Comparison of ENCODE assay signal across 26 cellular contexts in the genomic region with DNA sequence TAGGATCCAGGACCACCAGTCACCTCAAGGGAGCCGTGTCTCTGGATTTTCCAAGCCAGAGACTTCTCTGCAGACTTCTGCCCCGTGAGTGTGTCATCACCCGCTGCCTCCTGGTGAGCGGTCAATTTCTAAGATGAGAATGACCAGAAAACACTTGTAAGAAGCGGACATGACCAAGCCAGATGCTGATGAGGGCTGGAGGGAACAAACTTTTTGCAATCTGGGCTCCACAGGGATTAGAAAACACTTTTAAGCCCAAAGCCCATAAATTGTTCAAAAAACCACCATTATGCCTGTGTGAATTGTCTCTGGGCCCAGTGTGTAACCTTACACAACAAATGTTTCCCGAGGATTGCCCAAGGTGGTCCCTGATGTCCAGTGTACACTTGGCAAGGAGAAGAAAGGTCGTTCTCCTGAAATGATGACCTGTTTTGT. TPM values are rescaled to one million over a fixed set of nuclear protein-coding genes. Genes with fewer than 3 reads are reported as not detected.
DNase-seq lines count a peak whose midpoint lies in the region; ATAC-seq and TF ChIP-seq lines count a peak whose summit lies in the region.
"Had no signal": no experiment of that assay in that cellular context is flagged by ENCODE, and none has a peak within 500 bp of the region (broad histone marks: within the 10 kb centered on the region; RNA-seq: fewer than 3 reads in every experiment).

No MANE protein-coding gene starts in this region.

- H3K4me1 ChIP-seq in body of pancreas (peaks cover 8% of the 10 kb centered on the region), left ventricle myocardium inferior (peaks cover 26% of the 10 kb centered on the region)
- H3K4me1 ChIP-seq: parathyroid adenoma had no signal

- H3K9me3 ChIP-seq in body of pancreas (no peaks in the 10 kb centered on the region), left ventricle myocardium inferior (replicated peaks) (no peaks in the 10 kb centered on the region)
- H3K9me3 ChIP-seq: lower lobe of right lung, mucosa of descending colon had no signal

- 71 to 85% methylated on average over 6 to 7 of the region's 7 CpGs for WGBS in body of pancreas, 2 donors

- intact Hi-C loops in body of pancreas (cut with DNase I) = loop anchor here (5.0 kb wide), 1 partner anchor 211 kb away; no protein-coding TSS in a partner anchor
- intact Hi-C loops in left ventricle myocardium inferior (cut with micrococcal nuclease) = no loop called here

- ATAC-seq in body of pancreas = peak; percentile 24
- ATAC-seq: activated CD4-positive, alpha-beta T cell treated with anti-CD3 and anti-CD28 coated beads for 36 hours; K562; lower lobe of right lung; mucosa of descending colon had no signal

- TF ChIP-seq CTCF in body of pancreas (IDR thresholded peaks at IDR 0.05) = no peak
- no peak for TF ChIP-seq CTCF in left ventricle myocardium inferior (IDR thresholded peaks at IDR 0.05; ENCODE audit: borderline replicate concordance)

- no peak overlapping the region for H3K27ac ChIP-seq in body of pancreas
- H3K27ac ChIP-seq in left ventricle myocardium inferior (replicated peaks) = peak overlapping the region; percentile 81
- H3K27ac ChIP-seq: C4-2B, epithelial cell of prostate, lower lobe of right lung, parathyroid adenoma had no signal

- H3K4me3 ChIP-seq in body of pancreas = no peak overlapping the region
- H3K4me3 ChIP-seq in left ventricle myocardium inferior = no peak overlapping the region
- no peak overlapping the region for H3K4me3 ChIP-seq in skeletal muscle cell (ENCODE audit: low read depth, low read length)
- H3K4me3 ChIP-seq: K562, lower lobe of right lung, mucosa of descending colon had no signal

- H3K27me3 ChIP-seq in body of pancreas = peaks cover 0 to 7% of the 10 kb centered on the region in 2 donors
- peaks cover 50% of the 10 kb centered on the region for H3K27me3 ChIP-seq in left ventricle myocardium inferior (ENCODE audit: low read depth)

- TF ChIP-seq POLR2A in body of pancreas (IDR thresholded peaks at IDR 0.05) = no peak

- DNase-seq in AG08396 (ENCODE audit: low spot score) (peak; percentile 3), body of pancreas (no peak), left ventricle myocardium inferior (peak; percentile 46), skeletal muscle cell (ENCODE audit: low read depth) (peak; percentile 35), NCI-H128 (lab: John Stamatoyannopoulos, UW; ENCODE audit: unreplicated experiment) (no peak), NCI-H2107 treated with DMSO at 0.1 percent for 48 hours (lab: John Stamatoyannopoulos, UW; ENCODE audit: unreplicated experiment) (no peak), KG1 (lab: John Stamatoyannopoulos, UW) (no peak), MV-4-11 (lab: John Stamatoyannopoulos, UW) (no peak)
- DNase-seq: activated CD4-positive, alpha-beta T cell treated with anti-CD3 and anti-CD28 coated beads for 36 hours; activated naive CD8-positive, alpha-beta T cell treated with anti-CD3 and anti-CD28 coated beads for 36 hours; cerebellar nuclear complex; DND-41; foreskin melanocyte; lower lobe of right lung; MM.1S; NCI-H1436 treated with DMSO at 0.1 percent for 48 hours; NCI-H2107; NCI-H524; nephron progenitor cell had no signal

- H3K36me3 ChIP-seq in body of pancreas (replicated peaks in 1 of 2; ENCODE audit: insufficient read depth in 1 of 2, low read depth in 2 of 2) = no peaks in the 10 kb centered on the region
- no peaks in the 10 kb centered on the region for H3K36me3 ChIP-seq in left ventricle myocardium inferior
- H3K36me3 ChIP-seq: lower lobe of right lung had no signal

RNA-seq across cellular contexts. Expression of gene NPPC, which starts 5.3 kb away (rescaled TPM):
- total RNA-seq in body of pancreas (1 to 10 TPM in 1 of 2 donors, not detected in 1; 1.3 TPM), left ventricle myocardium inferior (3.0 TPM)
- total RNA-seq: H4, HT1080, K562, lower lobe of right lung had no signal

RNA-seq across cellular contexts. Expression of gene DIS3L2, which starts 30.0 kb away (rescaled TPM):
- total RNA-seq in body of pancreas (100 to 1,000 TPM in 1 of 2 donors, 10 to 100 TPM in 1; 27.8 to 113 TPM), left ventricle myocardium inferior (17.0 TPM)

Comparison
In these comparisons a context has a peak if more than half of its experiments do, and no peak if none do; other contexts are left out.
1. DNase-seq: peak in AG08396 (single experiment), left ventricle myocardium inferior (single experiment) and skeletal muscle cell (single experiment); none in body of pancreas (0 of 4), NCI-H128 (single experiment), NCI-H2107 treated with DMSO at 0.1 percent for 48 hours (single experiment), KG1 (single experiment) and MV-4-11 (single experiment).